In genomic region chr15:80036067-80036466, GRCh38 we compare ENCODE assay signal across 18 cellular contexts.
"Had no signal": no experiment of that assay in that cellular context is flagged by ENCODE, and none has a peak within 500 bp of the region (broad histone marks: within the 10 kb centered on the region; RNA-seq: fewer than 3 reads in every experiment).

No MANE protein-coding gene starts in this region.

- ATAC-seq: activated naive CD4-positive, alpha-beta T cell treated with anti-CD3 and anti-CD28 coated beads, Interleukin-2, amount 50 U/mL, for 72 hours; activated T-cell treated with anti-CD3 and anti-CD28 coated beads, Interleukin-2, amount 50 U/mL, for 4 hours; body of pancreas; heart left ventricle; left ventricle myocardium superior; psoas muscle; right lobe of liver had no signal

- FAIRE-seq: keratinocyte had no signal

- DNase-seq: activated CD4-positive, alpha-beta memory T cell treated with anti-CD3 and anti-CD28 coated beads for 36 hours; activated effector memory CD4-positive, alpha-beta T cell treated with anti-CD3 and anti-CD28 coated beads, Interleukin-2, amount 50 U/mL, for 16 hours; activated T-cell treated with anti-CD3 and anti-CD28 coated beads, Interleukin-2, amount 50 U/mL, for 4 hours; amniotic stem cell; body of pancreas; cortex of kidney; effector CD8-positive, alpha-beta T cell; foreskin melanocyte; heart left ventricle; left ventricle myocardium superior; nephron progenitor cell; psoas muscle; right lobe of liver; stimulated activated CD4-positive, alpha-beta T cell treated with anti-CD3 and anti-CD28 coated beads, Interleukin-2, amount 100 ng/mL, for 24 hours; stimulated activated naive CD4-positive, alpha-beta T cell; upper lobe of left lung had no signal

- H3K4me3 ChIP-seq: body of pancreas, heart left ventricle, psoas muscle, right lobe of liver, upper lobe of left lung had no signal

- H3K4me1 ChIP-seq: psoas muscle, right lobe of liver had no signal

- H3K27ac ChIP-seq: body of pancreas, heart left ventricle, psoas muscle, right lobe of liver, upper lobe of left lung had no signal

- H3K36me3 ChIP-seq: heart left ventricle, right lobe of liver, upper lobe of left lung had no signal

- H3K27me3 ChIP-seq: body of pancreas, heart left ventricle, right lobe of liver, upper lobe of left lung had no signal

- H3K9me3 ChIP-seq: body of pancreas, heart left ventricle, psoas muscle, right lobe of liver, upper lobe of left lung had no signal
